19 cellular contexts compared by ENCODE assay signal in the genomic region with DNA sequence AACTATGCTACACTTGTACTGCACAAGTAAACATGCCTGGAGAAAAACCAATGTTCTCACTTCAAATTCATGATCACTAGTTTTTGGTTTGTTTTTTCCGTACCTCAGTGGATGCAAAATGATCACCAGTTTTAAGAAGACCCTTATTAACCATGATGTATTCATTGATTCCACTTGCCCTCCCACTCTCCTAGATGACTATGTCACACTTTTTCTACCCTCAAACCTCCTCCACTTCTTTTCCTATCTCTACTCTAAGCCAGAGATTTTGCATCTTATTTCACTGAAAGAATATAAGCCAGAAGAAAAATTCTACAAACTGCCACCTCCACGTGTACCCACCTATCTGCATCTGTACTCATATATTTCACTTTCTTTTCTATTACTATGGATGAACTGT.
DNase-seq lines count a peak whose midpoint lies in the region; ATAC-seq, FAIRE-seq and TF ChIP-seq lines count a peak whose summit lies in the region.
"Had no signal": no experiment of that assay in that cellular context is flagged by ENCODE, and none has a peak within 500 bp of the region (broad histone marks: within the 10 kb centered on the region; RNA-seq: fewer than 3 reads in every experiment).

No MANE protein-coding gene starts in this region.

- H3K4me3 Mint-ChIP-seq in activated CD4-positive, alpha-beta T cell treated with anti-CD3 and anti-CD28 coated beads, Interleukin-2, amount 10 ng/mL, durations not matched to agents 24 days and 14 days: no peak overlapping the region
- peak overlapping the region; percentile 3 for H3K4me3 Mint-ChIP-seq in activated naive CD4-positive, alpha-beta T cell treated with anti-CD3 and anti-CD28 coated beads, Interleukin-2, amount 50 U/mL, for 24 hours
- H3K4me3 Mint-ChIP-seq in activated naive CD4-positive, alpha-beta T cell treated with anti-CD3 and anti-CD28 coated beads for 36 hours: no peak overlapping the region
- no peak overlapping the region for H3K4me3 Mint-ChIP-seq in activated T-helper 1 cell treated with anti-CD3 and anti-CD28 coated beads, Interleukin-12 subunit alpha, Interleukin-12 subunit beta, Interleukin-2, Interleukin-4 antibody, amounts not matched to agents 30 ng/mL and 10 ng/mL and 1 ng/mL, durations not matched to agents 14 hours and 24 hours and 36 hours
- H3K4me3 Mint-ChIP-seq: CD4-positive, alpha-beta T cell; H9 had no signal

- H3K27ac Mint-ChIP-seq in activated CD4-positive, alpha-beta T cell treated with anti-CD3 and anti-CD28 coated beads, Interleukin-2, amount 10 ng/mL, durations not matched to agents 24 days and 14 days: peak overlapping the region; percentile 52
- peak overlapping the region; percentile 36 for H3K27ac Mint-ChIP-seq in activated naive CD4-positive, alpha-beta T cell treated with anti-CD3 and anti-CD28 coated beads, Interleukin-2, amount 50 U/mL, for 24 hours
- H3K27ac Mint-ChIP-seq in activated naive CD4-positive, alpha-beta T cell treated with anti-CD3 and anti-CD28 coated beads for 36 hours: no peak overlapping the region
- peak overlapping the region; percentile 14 for H3K27ac Mint-ChIP-seq in activated T-helper 1 cell treated with anti-CD3 and anti-CD28 coated beads, Interleukin-12 subunit alpha, Interleukin-12 subunit beta, Interleukin-2, Interleukin-4 antibody, amounts not matched to agents 30 ng/mL and 10 ng/mL and 1 ng/mL, durations not matched to agents 14 hours and 24 hours and 36 hours
- H3K27ac Mint-ChIP-seq: CD4-positive, alpha-beta T cell; H9 had no signal

- intact Hi-C loops in activated CD4-positive, alpha-beta T cell treated with anti-CD3 and anti-CD28 coated beads, Interleukin-2, amount 10 ng/mL, durations not matched to agents 24 days and 14 days (cut with micrococcal nuclease): no loop called here
- intact Hi-C loops in activated naive CD4-positive, alpha-beta T cell treated with anti-CD3 and anti-CD28 coated beads for 36 hours (cut with micrococcal nuclease): no loop called here
- intact Hi-C loops in activated T-helper 1 cell treated with anti-CD3 and anti-CD28 coated beads, Interleukin-12 subunit alpha, Interleukin-12 subunit beta, Interleukin-2, Interleukin-4 antibody, amounts not matched to agents 30 ng/mL and 10 ng/mL and 1 ng/mL, durations not matched to agents 14 hours and 24 hours and 36 hours (cut with micrococcal nuclease): loop anchor here (1.0 kb wide), 1 partner anchor 8 kb away; no protein-coding TSS in a partner anchor
- intact Hi-C loops in K562 (cut with micrococcal nuclease) (no loop called here), left lung (cut with DNase I) (no loop called here)

- in situ Hi-C loops in K562 (cut with MboI): no loop called here

- H3K27me3 ChIP-seq in K562 (ENCODE audit: control insufficient read depth in 2 of 2, insufficient read depth in 2 of 2, low read length in 2 of 2) (no peaks in the 10 kb centered on the region), left lung (no peaks in the 10 kb centered on the region)

- POLR2A ChIA-PET in K562 (lab: Yijun Ruan, JAX): no interaction called here

- no peaks in the 10 kb centered on the region for H3K9me1 ChIP-seq in K562 (ENCODE audit: control insufficient read depth, insufficient read depth, low read length)

- peaks cover 16% of the 10 kb centered on the region for H3K9me3 Mint-ChIP-seq in activated CD4-positive, alpha-beta T cell treated with anti-CD3 and anti-CD28 coated beads, Interleukin-2, amount 10 ng/mL, durations not matched to agents 24 days and 14 days
- peaks cover 9% of the 10 kb centered on the region for H3K9me3 Mint-ChIP-seq in activated naive CD4-positive, alpha-beta T cell treated with anti-CD3 and anti-CD28 coated beads, Interleukin-2, amount 50 U/mL, for 24 hours
- H3K9me3 Mint-ChIP-seq in activated naive CD4-positive, alpha-beta T cell treated with anti-CD3 and anti-CD28 coated beads for 36 hours: no peaks in the 10 kb centered on the region
- H3K9me3 Mint-ChIP-seq in activated T-helper 1 cell treated with anti-CD3 and anti-CD28 coated beads, Interleukin-12 subunit alpha, Interleukin-12 subunit beta, Interleukin-2, Interleukin-4 antibody, amounts not matched to agents 30 ng/mL and 10 ng/mL and 1 ng/mL, durations not matched to agents 14 hours and 24 hours and 36 hours: peaks cover 5% of the 10 kb centered on the region
- H3K9me3 Mint-ChIP-seq: CD4-positive, alpha-beta T cell had no signal

- TF ChIP-seq CTCF in K562 (IDR thresholded peaks at IDR 0.05 in 2 of 3, conservative IDR thresholded peaks at IDR 0.05 in 1 of 3; ENCODE audit: insufficient read depth in 2 of 3, low read depth in 1 of 3, low read length in 3 of 3) (no peak), left lung (IDR thresholded peaks at IDR 0.05) (no peak)

- H3K9me3 ChIP-seq in K562 (replicated peaks; ENCODE audit: control insufficient read depth, insufficient read depth, low read depth, low read length) (no peaks in the 10 kb centered on the region), left lung (no peaks in the 10 kb centered on the region)
- H3K9me3 ChIP-seq: A549, Caco-2 had no signal

- H3K79me2 ChIP-seq in K562 (ENCODE audit: control insufficient read depth, insufficient read depth, low read length): no peaks in the 10 kb centered on the region

- H3K4me3 ChIP-seq in K562 (no peak overlapping the region), left lung (no peak overlapping the region)
- H3K4me3 ChIP-seq: A549, GM23248 had no signal

- no peaks in the 10 kb centered on the region for H4K20me1 ChIP-seq in K562 (replicated peaks; ENCODE audit: control insufficient read depth, insufficient read depth, low read length)

- peak overlapping the region; percentile 66; the same call in 1 of the 2 replicates for H2AFZ ChIP-seq in K562 (ENCODE audit: low read depth, low read length)
- H2AFZ ChIP-seq: GM23248 had no signal

- BruUV-seq in K562 (replicated peaks; lab: Mats Ljungman, UMichigan): no TSS peak

- TF ChIP-seq EP300 in K562 (IDR thresholded peaks at IDR 0.05; ENCODE audit: low read length): no peak

- H3K27me3 Mint-ChIP-seq in activated CD4-positive, alpha-beta T cell treated with anti-CD3 and anti-CD28 coated beads, Interleukin-2, amount 10 ng/mL, durations not matched to agents 24 days and 14 days: peaks cover 1% of the 10 kb centered on the region
- H3K27me3 Mint-ChIP-seq in activated naive CD4-positive, alpha-beta T cell treated with anti-CD3 and anti-CD28 coated beads, Interleukin-2, amount 50 U/mL, for 24 hours: no peaks in the 10 kb centered on the region
- peaks cover 17% of the 10 kb centered on the region for H3K27me3 Mint-ChIP-seq in activated naive CD4-positive, alpha-beta T cell treated with anti-CD3 and anti-CD28 coated beads for 36 hours (ENCODE audit: low read depth)
- H3K27me3 Mint-ChIP-seq in activated T-helper 1 cell treated with anti-CD3 and anti-CD28 coated beads, Interleukin-12 subunit alpha, Interleukin-12 subunit beta, Interleukin-2, Interleukin-4 antibody, amounts not matched to agents 30 ng/mL and 10 ng/mL and 1 ng/mL, durations not matched to agents 14 hours and 24 hours and 36 hours (ENCODE audit: insufficient read depth): peaks cover 5% of the 10 kb centered on the region

- no peak for DNase-seq in activated CD4-positive, alpha-beta T cell treated with anti-CD3 and anti-CD28 coated beads, Interleukin-2, amount 10 ng/mL, durations not matched to agents 24 days and 14 days
- no peak for DNase-seq in activated CD4-positive, alpha-beta T cell treated with anti-CD3 and anti-CD28 coated beads for 4 hours
- DNase-seq in activated naive CD4-positive, alpha-beta T cell treated with anti-CD3 and anti-CD28 coated beads for 36 hours: no peak
- no peak for DNase-seq in activated T-helper 1 cell treated with anti-CD3 and anti-CD28 coated beads, Interleukin-12 subunit alpha, Interleukin-12 subunit beta, Interleukin-2, Interleukin-4 antibody, amounts not matched to agents 30 ng/mL and 10 ng/mL and 1 ng/mL, durations not matched to agents 14 hours and 24 hours and 36 hours (ENCODE audit: low spot score)
- DNase-seq in K562 (ENCODE audit: extremely low read depth in 1 of 4, low spot score in 3 of 4): no peak
- DNase-seq in left lung: no peak
- no peak for DNase-seq in stimulated activated CD4-positive, alpha-beta T cell treated with anti-CD3 and anti-CD28 coated beads, Interleukin-4, amount 100 ng/mL, for 4 hours
- DNase-seq: AML-193; Caco-2; CD4-positive, alpha-beta T cell; GM23248; H9 had no signal

- no peak for TF ChIP-seq POLR2A in K562 (conservative IDR thresholded peaks at IDR 0.05)

- H3K9ac ChIP-seq in K562 (ENCODE audit: insufficient read depth in 1 of 2, low read depth in 2 of 2, low read length in 2 of 2): no peak overlapping the region
- H3K9ac ChIP-seq: GM23248 had no signal

- ATAC-seq in K562: no peak
- no peak for ATAC-seq in left lung
- ATAC-seq: A549 had no signal

- no peak for FAIRE-seq in K562 (lab: Jason Lieb, UNC)
- FAIRE-seq: A549, D721Med, G401.6, HTR-8/SVneo had no signal

- no peaks in the 10 kb centered on the region for H3K36me3 ChIP-seq in K562 (ENCODE audit: control insufficient read depth, insufficient read depth, low read length)
- H3K36me3 ChIP-seq in left lung: no peaks in the 10 kb centered on the region

- H3K4me1 ChIP-seq in K562 (replicated peaks in 1 of 2; ENCODE audit: control insufficient read depth in 2 of 2, insufficient read depth in 2 of 2, low read length in 2 of 2) (peaks cover 0 to 3% of the 10 kb centered on the region in 2 experiments; a peak in 1 of 5 replicates), left lung (no peaks in the 10 kb centered on the region)
- H3K4me1 ChIP-seq: A549 had no signal

- no peaks in the 10 kb centered on the region for H3K36me3 Mint-ChIP-seq in activated CD4-positive, alpha-beta T cell treated with anti-CD3 and anti-CD28 coated beads, Interleukin-2, amount 10 ng/mL, durations not matched to agents 24 days and 14 days (ENCODE audit: low read depth)
- H3K36me3 Mint-ChIP-seq in activated naive CD4-positive, alpha-beta T cell treated with anti-CD3 and anti-CD28 coated beads, Interleukin-2, amount 50 U/mL, for 24 hours: no peaks in the 10 kb centered on the region
- H3K36me3 Mint-ChIP-seq in activated naive CD4-positive, alpha-beta T cell treated with anti-CD3 and anti-CD28 coated beads for 36 hours (ENCODE audit: low read depth): no peaks in the 10 kb centered on the region
- no peaks in the 10 kb centered on the region for H3K36me3 Mint-ChIP-seq in activated T-helper 1 cell treated with anti-CD3 and anti-CD28 coated beads, Interleukin-12 subunit alpha, Interleukin-12 subunit beta, Interleukin-2, Interleukin-4 antibody, amounts not matched to agents 30 ng/mL and 10 ng/mL and 1 ng/mL, durations not matched to agents 14 hours and 24 hours and 36 hours (ENCODE audit: low read depth)

- 42% methylated on average over 2 of the region's 2 CpGs for WGBS in K562 (ENCODE audit: insufficient coverage, low coverage, missing lambda C conversion rate)

- peaks cover 7% of the 10 kb centered on the region for H3K4me1 Mint-ChIP-seq in activated CD4-positive, alpha-beta T cell treated with anti-CD3 and anti-CD28 coated beads, Interleukin-2, amount 10 ng/mL, durations not matched to agents 24 days and 14 days
- H3K4me1 Mint-ChIP-seq in activated naive CD4-positive, alpha-beta T cell treated with anti-CD3 and anti-CD28 coated beads, Interleukin-2, amount 50 U/mL, for 24 hours: peaks cover 38% of the 10 kb centered on the region
- peaks cover 14% of the 10 kb centered on the region for H3K4me1 Mint-ChIP-seq in activated naive CD4-positive, alpha-beta T cell treated with anti-CD3 and anti-CD28 coated beads for 36 hours (ENCODE audit: low read depth)
- H3K4me1 Mint-ChIP-seq in activated T-helper 1 cell treated with anti-CD3 and anti-CD28 coated beads, Interleukin-12 subunit alpha, Interleukin-12 subunit beta, Interleukin-2, Interleukin-4 antibody, amounts not matched to agents 30 ng/mL and 10 ng/mL and 1 ng/mL, durations not matched to agents 14 hours and 24 hours and 36 hours (ENCODE audit: low read depth): peaks cover 11% of the 10 kb centered on the region

- TF ChIP-seq RAD21 in K562 (CRISPR knock-in tag; conservative IDR thresholded peaks at IDR 0.05 in 1 of 2, IDR thresholded peaks at IDR 0.05 in 1 of 2): no peak

- H3K27ac ChIP-seq in K562 (ENCODE audit: extremely low read depth, low read depth, low read length) (no peak overlapping the region), left lung (no peak overlapping the region)
- H3K27ac ChIP-seq: 22Rv1, A549, C4-2B, GM23248 had no signal

- CTCF ChIA-PET in activated naive CD4-positive, alpha-beta T cell treated with anti-CD3 and anti-CD28 coated beads for 36 hours (lab: Charles Lee): no interaction called here
- CTCF ChIA-PET in K562 (lab: Yijun Ruan, JAX; ENCODE audit: low intra/inter-chr PET ratio): no interaction called here

- no peak overlapping the region for H3K4me2 ChIP-seq in K562 (ENCODE audit: insufficient read depth, low read length)
- H3K4me2 ChIP-seq: A549 had no signal
